In genomic region chr6:11410539-11411307, GRCh38 we compare ENCODE assay signal across 12 cellular contexts.
DNase-seq lines count a peak whose midpoint lies in the region; ATAC-seq and TF ChIP-seq lines count a peak whose summit lies in the region.
"Had no signal": no experiment of that assay in that cellular context is flagged by ENCODE, and none has a peak within 500 bp of the region (broad histone marks: within the 10 kb centered on the region; RNA-seq: fewer than 3 reads in every experiment).

No MANE protein-coding gene starts in this region.

- H3K27ac ChIP-seq in SJCRH30: no peak overlapping the region

- no peaks in the 10 kb centered on the region for H3K4me1 ChIP-seq in SJCRH30

- CTCF ChIA-PET in activated B cell treated with CpG ODN at 0.5 μM for 24 hours (lab: Charles Lee): no interaction called here

- peaks cover 41% of the 10 kb centered on the region for H3K4me1 Mint-ChIP-seq in activated CD4-positive, alpha-beta T cell treated with anti-CD3 and anti-CD28 coated beads, Interleukin-2, amount 10 ng/mL, durations not matched to agents 24 days and 14 days
- H3K4me1 Mint-ChIP-seq in activated B cell treated with CpG ODN at 0.5 μM for 24 hours: peaks cover 58% of the 10 kb centered on the region
- H3K4me1 Mint-ChIP-seq in stimulated activated effector memory CD8-positive, alpha-beta T cell treated with anti-CD3 and anti-CD28 coated beads, Interleukin-12 subunit alpha, Interleukin-12 subunit beta, amount 100 ng/mL, for 72 hours: peaks cover 49% of the 10 kb centered on the region

- no peaks in the 10 kb centered on the region for H3K27me3 ChIP-seq in SJCRH30

- POLR2A ChIA-PET in activated B cell treated with CpG ODN at 0.5 μM for 24 hours (lab: Charles Lee): no interaction called here

- no peaks in the 10 kb centered on the region for H3K36me3 Mint-ChIP-seq in activated CD4-positive, alpha-beta T cell treated with anti-CD3 and anti-CD28 coated beads, Interleukin-2, amount 10 ng/mL, durations not matched to agents 24 days and 14 days (ENCODE audit: low read depth)
- H3K36me3 Mint-ChIP-seq in activated B cell treated with CpG ODN at 0.5 μM for 24 hours (ENCODE audit: low read depth): no peaks in the 10 kb centered on the region
- no peaks in the 10 kb centered on the region for H3K36me3 Mint-ChIP-seq in stimulated activated effector memory CD8-positive, alpha-beta T cell treated with anti-CD3 and anti-CD28 coated beads, Interleukin-12 subunit alpha, Interleukin-12 subunit beta, amount 100 ng/mL, for 72 hours

- peak; percentile 52 for ATAC-seq in GM21786 (IDR thresholded peaks at IDR 0.05; ENCODE audit: unreplicated experiment)
- ATAC-seq in activated B cell treated with CpG ODN at 0.5 μM for 24 hours (ENCODE audit: low read depth): peak; percentile 57
- ATAC-seq in stimulated activated effector memory CD8-positive, alpha-beta T cell treated with anti-CD3 and anti-CD28 coated beads, Interleukin-12 subunit alpha, Interleukin-12 subunit beta, amount 100 ng/mL, for 72 hours: peak; percentile 86

- H3K4me3 ChIP-seq in SJCRH30: no peak overlapping the region
- H3K4me3 ChIP-seq: lung had no signal

- no peaks in the 10 kb centered on the region for H3K36me3 ChIP-seq in SJCRH30

- peak overlapping the region; percentile 52 for H3K27ac Mint-ChIP-seq in activated CD4-positive, alpha-beta T cell treated with anti-CD3 and anti-CD28 coated beads, Interleukin-2, amount 10 ng/mL, durations not matched to agents 24 days and 14 days
- H3K27ac Mint-ChIP-seq in activated B cell treated with CpG ODN at 0.5 μM for 24 hours: no peak overlapping the region
- no peak overlapping the region for H3K27ac Mint-ChIP-seq in stimulated activated effector memory CD8-positive, alpha-beta T cell treated with anti-CD3 and anti-CD28 coated beads, Interleukin-12 subunit alpha, Interleukin-12 subunit beta, amount 100 ng/mL, for 72 hours

- no peaks in the 10 kb centered on the region for H3K27me3 Mint-ChIP-seq in activated CD4-positive, alpha-beta T cell treated with anti-CD3 and anti-CD28 coated beads, Interleukin-2, amount 10 ng/mL, durations not matched to agents 24 days and 14 days
- no peaks in the 10 kb centered on the region for H3K27me3 Mint-ChIP-seq in activated B cell treated with CpG ODN at 0.5 μM for 24 hours

- intact Hi-C loops in activated CD4-positive, alpha-beta T cell treated with anti-CD3 and anti-CD28 coated beads, Interleukin-2, amount 10 ng/mL, durations not matched to agents 24 days and 14 days (cut with micrococcal nuclease): loop anchor here (5.0 kb wide), 3 partner anchors 133 to 573 kb away; partner anchors contain the start of gene MAK
- intact Hi-C loops in activated B cell treated with CpG ODN at 0.5 μM for 24 hours (cut with micrococcal nuclease): loop anchor here (5.0 kb wide), 1 partner anchor 47 kb away; no protein-coding TSS in a partner anchor

- H3K4me3 Mint-ChIP-seq in activated CD4-positive, alpha-beta T cell treated with anti-CD3 and anti-CD28 coated beads, Interleukin-2, amount 10 ng/mL, durations not matched to agents 24 days and 14 days: no peak overlapping the region
- H3K4me3 Mint-ChIP-seq in activated B cell treated with CpG ODN at 0.5 μM for 24 hours: no peak overlapping the region
- H3K4me3 Mint-ChIP-seq in stimulated activated effector memory CD8-positive, alpha-beta T cell treated with anti-CD3 and anti-CD28 coated beads, Interleukin-12 subunit alpha, Interleukin-12 subunit beta, amount 100 ng/mL, for 72 hours: peak overlapping the region; percentile 9

- no peaks in the 10 kb centered on the region for H3K9me3 ChIP-seq in SJCRH30 (replicated peaks)

- DNase-seq in activated CD4-positive, alpha-beta T cell treated with anti-CD3 and anti-CD28 coated beads, Interleukin-2, amount 10 ng/mL, durations not matched to agents 24 days and 14 days: no peak
- no peak for DNase-seq in activated CD4-positive, alpha-beta T cell treated with anti-CD3 and anti-CD28 coated beads for 4 hours
- DNase-seq in activated B cell treated with CpG ODN at 0.5 μM for 24 hours (no peak), SJCRH30 (no peak), NCI-H1930 (lab: John Stamatoyannopoulos, UW) (no peak), cerebellar nuclear complex (lab: John Stamatoyannopoulos, UW) (no peak)
- DNase-seq in stimulated activated effector memory CD8-positive, alpha-beta T cell treated with anti-CD3 and anti-CD28 coated beads, Interleukin-12 subunit alpha, Interleukin-12 subunit beta, amount 100 ng/mL, for 72 hours (ENCODE audit: low spot score in 2 of 2): peak; percentile 15 to 62
- DNase-seq: effector memory CD4-positive, alpha-beta T cell; EL; NCI-H146 had no signal

- TF ChIP-seq CTCF in activated B cell treated with CpG ODN at 0.5 μM for 24 hours (IDR thresholded peaks at IDR 0.05): no peak

- peaks cover 14% of the 10 kb centered on the region for H3K9me3 Mint-ChIP-seq in activated CD4-positive, alpha-beta T cell treated with anti-CD3 and anti-CD28 coated beads, Interleukin-2, amount 10 ng/mL, durations not matched to agents 24 days and 14 days
- no peaks in the 10 kb centered on the region for H3K9me3 Mint-ChIP-seq in activated B cell treated with CpG ODN at 0.5 μM for 24 hours
- no peaks in the 10 kb centered on the region for H3K9me3 Mint-ChIP-seq in stimulated activated effector memory CD8-positive, alpha-beta T cell treated with anti-CD3 and anti-CD28 coated beads, Interleukin-12 subunit alpha, Interleukin-12 subunit beta, amount 100 ng/mL, for 72 hours

Comparison
In these comparisons a context has a peak if more than half of its experiments do, and no peak if none do; other contexts are left out.
1. DNase-seq: peak in stimulated activated effector memory CD8-positive, alpha-beta T cell treated with anti-CD3 and anti-CD28 coated beads, Interleukin-12 subunit alpha, Interleukin-12 subunit beta, amount 100 ng/mL, for 72 hours (2 of 2); none in activated CD4-positive, alpha-beta T cell treated with anti-CD3 and anti-CD28 coated beads, Interleukin-2, amount 10 ng/mL, durations not matched to agents 24 days and 14 days (single experiment), activated CD4-positive, alpha-beta T cell treated with anti-CD3 and anti-CD28 coated beads for 4 hours (0 of 2), activated B cell treated with CpG ODN at 0.5 μM for 24 hours (single experiment), SJCRH30 (0 of 2), NCI-H1930 (0 of 2) and cerebellar nuclear complex (0 of 2).
2. Peak in every context shown above with its lines, with median percentiles within 50 percentile points of each other: ATAC-seq.